ENCODE assay signal across 1 cellular context in the genomic region with DNA sequence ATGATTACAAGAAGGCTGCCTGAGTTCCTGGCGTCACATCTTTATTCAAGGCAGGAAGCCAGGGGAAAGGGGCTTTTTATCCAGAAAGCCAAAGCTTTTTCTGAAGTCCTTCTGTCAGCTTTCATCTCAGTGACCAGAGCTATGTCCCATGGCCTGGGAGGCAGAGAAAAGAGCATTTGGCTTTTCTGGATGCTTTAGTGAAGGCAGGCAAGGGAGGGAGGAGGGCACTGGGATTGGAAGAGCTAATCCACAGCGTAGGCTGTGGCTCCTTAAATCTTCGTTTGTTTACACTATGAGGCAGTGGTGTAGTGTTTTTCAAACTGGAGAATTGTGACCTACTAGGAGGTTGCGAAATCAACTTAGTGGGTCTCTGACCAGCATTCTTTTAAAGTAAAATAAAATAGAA.
TF ChIP-seq lines count a peak whose summit lies in the region.

No MANE protein-coding gene starts in this region.

TF ChIP-seq in HEK293, 187 proteins besides CTCF, POLR2A, EP300 and RAD21 (continued from another document):
- TF ChIP-seq ZSCAN23 (tag by site-specific recombination; IDR thresholded peaks at IDR 0.05) (no peak), ZNF2 (tag by site-specific recombination; IDR thresholded peaks at IDR 0.05) (no peak), PRDM1 (tag by site-specific recombination; IDR thresholded peaks at IDR 0.05) (no peak), ZFP69B (tag by site-specific recombination; IDR thresholded peaks at IDR 0.05) (no peak), ZSCAN16 (tag by site-specific recombination; IDR thresholded peaks at IDR 0.05) (no peak), ZNF521 (tag by site-specific recombination; IDR thresholded peaks at IDR 0.05) (no peak), WT1 (tag by site-specific recombination; IDR thresholded peaks at IDR 0.05) (no peak), ZNF341 (tag by site-specific recombination; IDR thresholded peaks at IDR 0.05; ENCODE audit: low read depth) (peak; percentile 99), BCL11B (tag by site-specific recombination; IDR thresholded peaks at IDR 0.05; ENCODE audit: low read depth) (no peak), EGR2 (tag by site-specific recombination; IDR thresholded peaks at IDR 0.05; ENCODE audit: low read depth) (peak; percentile 42; the same call in 1 of the 2 replicates), ZFP41 (tag by site-specific recombination; IDR thresholded peaks at IDR 0.05; ENCODE audit: borderline replicate concordance) (no peak), KLF10 (tag by site-specific recombination; IDR thresholded peaks at IDR 0.05) (no peak), ZNF777 (tag by site-specific recombination; IDR thresholded peaks at IDR 0.05; ENCODE audit: borderline replicate concordance) (no peak), ZSCAN30 (tag by site-specific recombination; IDR thresholded peaks at IDR 0.05) (no peak), ZNF16 (tag by site-specific recombination; IDR thresholded peaks at IDR 0.05; ENCODE audit: low read depth) (no peak), ZNF544 (tag by site-specific recombination; IDR thresholded peaks at IDR 0.05) (no peak)
- TF ChIP-seq, protein P1, sequence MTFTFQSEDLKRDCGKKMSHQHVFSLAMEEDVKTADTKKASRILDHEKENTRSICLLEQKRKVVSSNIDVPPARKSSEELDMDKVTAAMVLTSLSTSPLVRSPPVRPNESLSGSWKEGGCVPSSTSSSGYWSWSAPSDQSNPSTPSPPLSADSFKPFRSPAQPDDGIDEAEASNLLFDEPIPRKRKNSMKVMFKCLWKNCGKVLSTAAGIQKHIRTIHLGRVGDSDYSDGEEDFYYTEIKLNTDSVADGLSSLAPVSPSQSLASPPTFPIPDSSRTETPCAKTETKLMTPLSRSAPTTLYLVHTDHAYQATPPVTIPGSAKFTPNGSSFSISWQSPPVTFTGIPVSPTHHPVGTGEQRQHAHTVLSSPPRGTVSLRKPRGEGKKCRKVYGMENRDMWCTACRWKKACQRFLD (tag by site-specific recombination; IDR thresholded peaks at IDR 0.05), result no peak
- TF ChIP-seq, protein P2, sequence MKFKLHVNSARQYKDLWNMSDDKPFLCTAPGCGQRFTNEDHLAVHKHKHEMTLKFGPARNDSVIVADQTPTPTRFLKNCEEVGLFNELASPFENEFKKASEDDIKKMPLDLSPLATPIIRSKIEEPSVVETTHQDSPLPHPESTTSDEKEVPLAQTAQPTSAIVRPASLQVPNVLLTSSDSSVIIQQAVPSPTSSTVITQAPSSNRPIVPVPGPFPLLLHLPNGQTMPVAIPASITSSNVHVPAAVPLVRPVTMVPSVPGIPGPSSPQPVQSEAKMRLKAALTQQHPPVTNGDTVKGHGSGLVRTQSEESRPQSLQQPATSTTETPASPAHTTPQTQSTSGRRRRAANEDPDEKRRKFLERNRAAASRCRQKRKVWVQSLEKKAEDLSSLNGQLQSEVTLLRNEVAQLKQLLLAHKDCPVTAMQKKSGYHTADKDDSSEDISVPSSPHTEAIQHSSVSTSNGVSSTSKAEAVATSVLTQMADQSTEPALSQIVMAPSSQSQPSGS (tag by site-specific recombination; IDR thresholded peaks at IDR 0.05; ENCODE audit: low read depth), result no peak
- TF ChIP-seq, protein P3, sequence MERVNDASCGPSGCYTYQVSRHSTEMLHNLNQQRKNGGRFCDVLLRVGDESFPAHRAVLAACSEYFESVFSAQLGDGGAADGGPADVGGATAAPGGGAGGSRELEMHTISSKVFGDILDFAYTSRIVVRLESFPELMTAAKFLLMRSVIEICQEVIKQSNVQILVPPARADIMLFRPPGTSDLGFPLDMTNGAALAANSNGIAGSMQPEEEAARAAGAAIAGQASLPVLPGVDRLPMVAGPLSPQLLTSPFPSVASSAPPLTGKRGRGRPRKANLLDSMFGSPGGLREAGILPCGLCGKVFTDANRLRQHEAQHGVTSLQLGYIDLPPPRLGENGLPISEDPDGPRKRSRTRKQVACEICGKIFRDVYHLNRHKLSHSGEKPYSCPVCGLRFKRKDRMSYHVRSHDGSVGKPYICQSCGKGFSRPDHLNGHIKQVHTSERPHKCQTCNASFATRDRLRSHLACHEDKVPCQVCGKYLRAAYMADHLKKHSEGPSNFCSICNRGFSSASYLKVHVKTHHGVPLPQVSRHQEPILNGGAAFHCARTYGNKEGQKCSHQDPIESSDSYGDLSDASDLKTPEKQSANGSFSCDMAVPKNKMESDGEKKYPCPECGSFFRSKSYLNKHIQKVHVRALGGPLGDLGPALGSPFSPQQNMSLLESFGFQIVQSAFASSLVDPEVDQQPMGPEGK (tag by site-specific recombination; IDR thresholded peaks at IDR 0.05), result no peak
- TF ChIP-seq, protein P4, sequence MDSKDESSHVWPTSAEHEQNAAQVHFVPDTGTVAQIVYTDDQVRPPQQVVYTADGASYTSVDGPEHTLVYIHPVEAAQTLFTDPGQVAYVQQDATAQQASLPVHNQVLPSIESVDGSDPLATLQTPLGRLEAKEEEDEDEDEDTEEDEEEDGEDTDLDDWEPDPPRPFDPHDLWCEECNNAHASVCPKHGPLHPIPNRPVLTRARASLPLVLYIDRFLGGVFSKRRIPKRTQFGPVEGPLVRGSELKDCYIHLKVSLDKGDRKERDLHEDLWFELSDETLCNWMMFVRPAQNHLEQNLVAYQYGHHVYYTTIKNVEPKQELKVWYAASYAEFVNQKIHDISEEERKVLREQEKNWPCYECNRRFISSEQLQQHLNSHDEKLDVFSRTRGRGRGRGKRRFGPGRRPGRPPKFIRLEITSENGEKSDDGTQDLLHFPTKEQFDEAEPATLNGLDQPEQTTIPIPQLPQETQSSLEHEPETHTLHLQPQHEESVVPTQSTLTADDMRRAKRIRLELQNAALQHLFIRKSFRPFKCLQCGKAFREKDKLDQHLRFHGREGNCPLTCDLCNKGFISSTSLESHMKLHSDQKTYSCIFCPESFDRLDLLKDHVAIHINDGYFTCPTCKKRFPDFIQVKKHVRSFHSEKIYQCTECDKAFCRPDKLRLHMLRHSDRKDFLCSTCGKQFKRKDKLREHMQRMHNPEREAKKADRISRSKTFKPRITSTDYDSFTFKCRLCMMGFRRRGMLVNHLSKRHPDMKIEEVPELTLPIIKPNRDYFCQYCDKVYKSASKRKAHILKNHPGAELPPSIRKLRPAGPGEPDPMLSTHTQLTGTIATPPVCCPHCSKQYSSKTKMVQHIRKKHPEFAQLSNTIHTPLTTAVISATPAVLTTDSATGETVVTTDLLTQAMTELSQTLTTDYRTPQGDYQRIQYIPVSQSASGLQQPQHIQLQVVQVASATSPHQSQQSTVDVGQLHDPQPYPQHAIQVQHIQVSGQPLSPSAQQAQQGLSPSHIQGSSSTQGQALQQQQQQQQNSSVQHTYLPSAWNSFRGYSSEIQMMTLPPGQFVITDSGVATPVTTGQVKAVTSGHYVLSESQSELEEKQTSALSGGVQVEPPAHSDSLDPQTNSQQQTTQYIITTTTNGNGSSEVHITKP (tag by site-specific recombination; IDR thresholded peaks at IDR 0.05), result no peak
- TF ChIP-seq, protein P5, sequence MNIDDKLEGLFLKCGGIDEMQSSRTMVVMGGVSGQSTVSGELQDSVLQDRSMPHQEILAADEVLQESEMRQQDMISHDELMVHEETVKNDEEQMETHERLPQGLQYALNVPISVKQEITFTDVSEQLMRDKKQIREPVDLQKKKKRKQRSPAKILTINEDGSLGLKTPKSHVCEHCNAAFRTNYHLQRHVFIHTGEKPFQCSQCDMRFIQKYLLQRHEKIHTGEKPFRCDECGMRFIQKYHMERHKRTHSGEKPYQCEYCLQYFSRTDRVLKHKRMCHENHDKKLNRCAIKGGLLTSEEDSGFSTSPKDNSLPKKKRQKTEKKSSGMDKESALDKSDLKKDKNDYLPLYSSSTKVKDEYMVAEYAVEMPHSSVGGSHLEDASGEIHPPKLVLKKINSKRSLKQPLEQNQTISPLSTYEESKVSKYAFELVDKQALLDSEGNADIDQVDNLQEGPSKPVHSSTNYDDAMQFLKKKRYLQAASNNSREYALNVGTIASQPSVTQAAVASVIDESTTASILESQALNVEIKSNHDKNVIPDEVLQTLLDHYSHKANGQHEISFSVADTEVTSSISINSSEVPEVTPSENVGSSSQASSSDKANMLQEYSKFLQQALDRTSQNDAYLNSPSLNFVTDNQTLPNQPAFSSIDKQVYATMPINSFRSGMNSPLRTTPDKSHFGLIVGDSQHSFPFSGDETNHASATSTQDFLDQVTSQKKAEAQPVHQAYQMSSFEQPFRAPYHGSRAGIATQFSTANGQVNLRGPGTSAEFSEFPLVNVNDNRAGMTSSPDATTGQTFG (tag by site-specific recombination; IDR thresholded peaks at IDR 0.05; ENCODE audit: borderline replicate concordance), result no peak
- TF ChIP-seq, protein P6, sequence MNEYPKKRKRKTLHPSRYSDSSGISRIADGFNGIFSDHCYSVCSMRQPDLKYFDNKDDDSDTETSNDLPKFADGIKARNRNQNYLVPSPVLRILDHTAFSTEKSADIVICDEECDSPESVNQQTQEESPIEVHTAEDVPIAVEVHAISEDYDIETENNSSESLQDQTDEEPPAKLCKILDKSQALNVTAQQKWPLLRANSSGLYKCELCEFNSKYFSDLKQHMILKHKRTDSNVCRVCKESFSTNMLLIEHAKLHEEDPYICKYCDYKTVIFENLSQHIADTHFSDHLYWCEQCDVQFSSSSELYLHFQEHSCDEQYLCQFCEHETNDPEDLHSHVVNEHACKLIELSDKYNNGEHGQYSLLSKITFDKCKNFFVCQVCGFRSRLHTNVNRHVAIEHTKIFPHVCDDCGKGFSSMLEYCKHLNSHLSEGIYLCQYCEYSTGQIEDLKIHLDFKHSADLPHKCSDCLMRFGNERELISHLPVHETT (tag by site-specific recombination; IDR thresholded peaks at IDR 0.05), result no peak
- TF ChIP-seq, protein P7, sequence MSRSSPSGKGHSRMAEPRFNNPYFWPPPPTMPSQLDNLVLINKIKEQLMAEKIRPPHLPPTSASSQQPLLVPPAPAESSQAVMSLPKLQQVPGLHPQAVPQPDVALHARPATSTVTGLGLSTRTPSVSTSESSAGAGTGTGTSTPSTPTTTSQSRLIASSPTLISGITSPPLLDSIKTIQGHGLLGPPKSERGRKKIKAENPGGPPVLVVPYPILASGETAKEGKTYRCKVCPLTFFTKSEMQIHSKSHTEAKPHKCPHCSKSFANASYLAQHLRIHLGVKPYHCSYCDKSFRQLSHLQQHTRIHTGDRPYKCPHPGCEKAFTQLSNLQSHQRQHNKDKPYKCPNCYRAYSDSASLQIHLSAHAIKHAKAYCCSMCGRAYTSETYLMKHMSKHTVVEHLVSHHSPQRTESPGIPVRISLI (tag by site-specific recombination; IDR thresholded peaks at IDR 0.05), result no peak
